1 cellular context compared by ENCODE assay signal in genomic region chr22:23220485-23221350, GRCh38.
TF ChIP-seq lines count a peak whose summit lies in the region.

No MANE protein-coding gene starts in this region.

TF ChIP-seq in IMR-90, 13 proteins besides CTCF, POLR2A, EP300 and RAD21 (continued from another document):
- TF ChIP-seq USF2 (IDR thresholded peaks at IDR 0.05; ENCODE audit: low read depth, low read length) (no peak), CEBPB (IDR thresholded peaks at IDR 0.05; ENCODE audit: low read depth, low read length) (no peak), MXI1 (IDR thresholded peaks at IDR 0.05; ENCODE audit: borderline replicate concordance, low read depth, low read length) (no peak), RCOR1 (IDR thresholded peaks at IDR 0.05; ENCODE audit: insufficient replicate concordance, low read length) (no peak), RFX5 (IDR thresholded peaks at IDR 0.05; ENCODE audit: low read depth, low read length) (no peak), MAFK (IDR thresholded peaks at IDR 0.05; ENCODE audit: low read depth, low read length) (no peak)
